In the genomic region with DNA sequence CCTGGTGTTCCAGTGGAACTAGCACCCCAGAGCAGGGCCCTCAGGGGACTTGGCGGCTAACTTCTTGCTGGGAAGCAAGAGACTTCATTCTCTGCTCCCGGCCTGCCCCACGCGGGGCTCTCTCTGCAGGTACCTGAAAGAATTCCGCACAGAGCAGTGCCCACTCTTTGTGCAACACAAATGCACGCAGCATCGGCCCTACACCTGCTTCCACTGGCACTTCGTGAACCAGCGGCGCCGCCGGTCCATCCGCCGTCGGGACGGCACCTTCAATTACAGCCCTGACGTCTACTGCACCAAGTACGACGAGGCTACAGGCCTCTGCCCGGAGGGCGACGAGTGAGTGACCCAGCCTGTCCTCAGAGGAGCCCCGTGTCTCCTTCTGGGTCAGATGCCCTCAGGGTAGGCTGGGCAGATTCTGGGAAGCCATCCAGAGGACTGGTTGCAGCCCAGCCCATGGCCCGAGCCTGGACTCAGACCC, we compare ENCODE assay signal across 18 cellular contexts. TPM values are rescaled to one million over a fixed set of nuclear protein-coding genes. Genes with fewer than 3 reads are reported as not detected.
DNase-seq lines count a peak whose midpoint lies in the region; ATAC-seq and TF ChIP-seq lines count a peak whose summit lies in the region.
"Had no signal": no experiment of that assay in that cellular context is flagged by ENCODE, and none has a peak within 500 bp of the region (broad histone marks: within the 10 kb centered on the region; RNA-seq: fewer than 3 reads in every experiment).

No MANE protein-coding gene starts in this region.

- H3K27me3 ChIP-seq in breast epithelium (no peaks in the 10 kb centered on the region), heart right ventricle (no peaks in the 10 kb centered on the region), rectal smooth muscle tissue (ENCODE audit: control insufficient read depth, insufficient read depth, low read length) (no peaks in the 10 kb centered on the region)

- intact Hi-C loops in breast epithelium (cut with DNase I; ENCODE audit: low total_unique reads) (no loop called here), MCF 10A (cut with micrococcal nuclease) (no loop called here), heart right ventricle (cut with DNase I) (no loop called here)

- ATAC-seq in heart right ventricle (peak in 6 of 8 donors; percentile 21 to 55 (median 42)), GM21529 (IDR thresholded peaks at IDR 0.05; ENCODE audit: unreplicated experiment) (no peak), GM19328 (IDR thresholded peaks at IDR 0.05; ENCODE audit: unreplicated experiment) (no peak)

- H3K4me3 Mint-ChIP-seq in MCF 10A (ENCODE audit: unreplicated experiment): no peak overlapping the region
- H3K4me3 Mint-ChIP-seq: activated T-cell treated with anti-CD3 and anti-CD28 coated beads, Interleukin-2, amount 50 U/mL, for 24 hours; CD4-positive, CD25-positive, alpha-beta regulatory T cell had no signal

- POLR2A ChIA-PET in MCF 10A (lab: Yijun Ruan, JAX): interaction anchor here (0.7 to 1.2 kb wide), 3 partner anchors 15 to 103 kb away, joined by 3 to 5 read pairs (median 5); no protein-coding TSS in a partner anchor

- WGBS in heart right ventricle, 2 donors: 75 to 78% methylated on average over 23 to 24 of the region's 24 CpGs

- H3K4me1 Mint-ChIP-seq in MCF 10A (ENCODE audit: insufficient read depth, unreplicated experiment): peaks cover 16% of the 10 kb centered on the region

- TF ChIP-seq POLR2A in breast epithelium (IDR thresholded peaks at IDR 0.05): no peak

- H3K9me3 Mint-ChIP-seq in MCF 10A (ENCODE audit: unreplicated experiment): no peaks in the 10 kb centered on the region
- H3K9me3 Mint-ChIP-seq: activated T-cell treated with anti-CD3 and anti-CD28 coated beads, Interleukin-2, amount 50 U/mL, for 24 hours; CD4-positive, CD25-positive, alpha-beta regulatory T cell had no signal

- H3K9me3 ChIP-seq in breast epithelium: no peaks in the 10 kb centered on the region
- H3K9me3 ChIP-seq in heart right ventricle: no peaks in the 10 kb centered on the region

- no peak for TF ChIP-seq CTCF in breast epithelium (IDR thresholded peaks at IDR 0.05)
- TF ChIP-seq CTCF in MCF 10A (IDR thresholded peaks at IDR 0.05; ENCODE audit: unreplicated experiment): no peak
- no peak for TF ChIP-seq CTCF in heart right ventricle (IDR thresholded peaks at IDR 0.05)

- H3K27ac ChIP-seq in breast epithelium: peak overlapping the region; percentile 81 to 92
- H3K27ac ChIP-seq in heart right ventricle: peak overlapping the region; percentile 47 to 91 (median 86)
- peak overlapping the region; percentile 33 for H3K27ac ChIP-seq in rectal smooth muscle tissue (ENCODE audit: low read depth, low read length)

- DNase-seq in breast epithelium (ENCODE audit: low spot score in 2 of 2) (peak in 1 of 2 donors; percentile 50), MCF 10A (ENCODE audit: unreplicated experiment) (no peak), heart right ventricle (no peak), UCSD-AML1 (lab: John Stamatoyannopoulos, UW; ENCODE audit: unreplicated experiment) (no peak)
- DNase-seq in stimulated activated CD4-positive, alpha-beta T cell treated with anti-CD3 and anti-CD28 coated beads, Interleukin-4, amount 100 ng/mL, for 24 hours: no peak
- DNase-seq: activated CD4-positive, alpha-beta T cell treated with anti-CD3 and anti-CD28 coated beads, Interleukin-2, amount 50 U/mL, for 48 hours; activated T-cell treated with anti-CD3 and anti-CD28 coated beads, Interleukin-2, amount 50 U/mL, for 24 hours; amniotic stem cell; CD4-positive, CD25-positive, alpha-beta regulatory T cell; cortex of kidney; DMS79 treated with DMSO at 0.1 percent for 48 hours; kidney glomerular epithelial cell; NCI-H2081; NCI-H524 treated with DMSO at 0.1 percent for 48 hours; substantia nigra had no signal

- peak overlapping the region in 1 of 3 donors; percentile 40 for H3K4me3 ChIP-seq in breast epithelium
- peak overlapping the region in 1 of 10 donors; percentile 22 for H3K4me3 ChIP-seq in heart right ventricle
- H3K4me3 ChIP-seq in rectal smooth muscle tissue (ENCODE audit: low read length): no peak overlapping the region

- H3K36me3 ChIP-seq in breast epithelium: peaks cover 4% of the 10 kb centered on the region
- peaks cover 0 to 53% (median 34%) of the 10 kb centered on the region in 9 donors for H3K36me3 ChIP-seq in heart right ventricle
- peaks cover 27% of the 10 kb centered on the region for H3K36me3 ChIP-seq in rectal smooth muscle tissue (ENCODE audit: control insufficient read depth, insufficient read depth, low read length)

- no peak overlapping the region for H3K9ac ChIP-seq in rectal smooth muscle tissue (ENCODE audit: low read length)

- no peaks in the 10 kb centered on the region for H3K27me3 Mint-ChIP-seq in MCF 10A (ENCODE audit: insufficient read depth, unreplicated experiment)
- H3K27me3 Mint-ChIP-seq: activated T-cell treated with anti-CD3 and anti-CD28 coated beads, Interleukin-2, amount 50 U/mL, for 24 hours; CD4-positive, CD25-positive, alpha-beta regulatory T cell had no signal

- no peak overlapping the region for H3K27ac Mint-ChIP-seq in MCF 10A (ENCODE audit: low read depth, unreplicated experiment)
- H3K27ac Mint-ChIP-seq: activated T-cell treated with anti-CD3 and anti-CD28 coated beads, Interleukin-2, amount 50 U/mL, for 24 hours; CD4-positive, CD25-positive, alpha-beta regulatory T cell had no signal

- no TSS peak for BruUV-seq in MCF 10A (replicated peaks; lab: Mats Ljungman, UMichigan)

- peaks cover 17% of the 10 kb centered on the region for H3K36me3 Mint-ChIP-seq in MCF 10A (ENCODE audit: insufficient read depth, unreplicated experiment)
- H3K36me3 Mint-ChIP-seq: CD4-positive, CD25-positive, alpha-beta regulatory T cell had no signal

- CTCF ChIA-PET in MCF 10A (lab: Yijun Ruan, JAX): no interaction called here

- H3K4me1 ChIP-seq in breast epithelium (peaks cover 9 to 18% of the 10 kb centered on the region in 2 donors), heart right ventricle (peaks cover 12 to 45% (median 34%) of the 10 kb centered on the region in 9 donors), rectal smooth muscle tissue (ENCODE audit: control insufficient read depth, insufficient read depth, low read length) (no peaks in the 10 kb centered on the region)

RNA-seq across cellular contexts. Expression of gene UNK, which starts 25.1 kb away (rescaled TPM):
- 10 to 100 TPM; 18.7 to 43.3 (median 28.5) TPM for total RNA-seq in breast epithelium
- 12.3 and 16.0 TPM in 2 replicates for total RNA-seq in MCF 10A (2022)
- 10 to 100 TPM; 11.6 to 19.1 (median 14.7) TPM for total RNA-seq in heart right ventricle
- polyA plus RNA-seq in heart right ventricle: 10 to 100 TPM; 12.9 to 21.3 TPM

RNA-seq across cellular contexts. Expression of gene UNC13D, which starts 34.5 kb away (rescaled TPM):
- total RNA-seq in breast epithelium (10 to 100 TPM in 1 of 3 donors, 1 to 10 TPM in 2; 5.6 to 15.5 (median 8.5) TPM), MCF 10A (2022) (3.5 and 7.6 TPM in 2 replicates), heart right ventricle (10 to 100 TPM in 3 of 10 donors, 1 to 10 TPM in 7; 5.5 to 20.7 (median 8.5) TPM)
- polyA plus RNA-seq in heart right ventricle: 10 to 100 TPM in 1 of 2 donors, 1 to 10 TPM in 1; 3.0 to 12.6 TPM

RNA-seq across cellular contexts. Expression of gene GALK1, which starts 44.7 kb away (rescaled TPM):
- total RNA-seq in breast epithelium (10 to 100 TPM; 21.9 to 32.1 (median 24.9) TPM), MCF 10A (2022) (8.7 and 9.8 TPM in 2 replicates), heart right ventricle (10 to 100 TPM in 6 of 10 donors, 1 to 10 TPM in 4; 5.2 to 26.4 (median 11.3) TPM)
- polyA plus RNA-seq in heart right ventricle: 10 to 100 TPM; 29.2 to 44.6 TPM

RNA-seq across cellular contexts. Expression of gene WBP2, which starts 45.5 kb away (rescaled TPM):
- 10 to 100 TPM; 44.9 to 63.2 (median 62.9) TPM for total RNA-seq in breast epithelium
- 55.7 and 97.9 TPM in 2 replicates for total RNA-seq in MCF 10A (2022)
- total RNA-seq in heart right ventricle: 100 to 1,000 TPM; 130 to 210 (median 173) TPM
- 100 to 1,000 TPM; 155 to 205 TPM for polyA plus RNA-seq in heart right ventricle

Comparison
In these comparisons a context has a peak if more than half of its experiments do, and no peak if none do; other contexts are left out.
1. H3K27ac ChIP-seq: peak in every context shown above with its lines; median percentile 86 in breast epithelium; 86 in heart right ventricle; 33 in rectal smooth muscle tissue.
2. ATAC-seq: peak in heart right ventricle (6 of 8); none in GM21529 (single experiment) and GM19328 (single experiment).